22 cellular contexts compared by ENCODE assay signal in the genomic region with DNA sequence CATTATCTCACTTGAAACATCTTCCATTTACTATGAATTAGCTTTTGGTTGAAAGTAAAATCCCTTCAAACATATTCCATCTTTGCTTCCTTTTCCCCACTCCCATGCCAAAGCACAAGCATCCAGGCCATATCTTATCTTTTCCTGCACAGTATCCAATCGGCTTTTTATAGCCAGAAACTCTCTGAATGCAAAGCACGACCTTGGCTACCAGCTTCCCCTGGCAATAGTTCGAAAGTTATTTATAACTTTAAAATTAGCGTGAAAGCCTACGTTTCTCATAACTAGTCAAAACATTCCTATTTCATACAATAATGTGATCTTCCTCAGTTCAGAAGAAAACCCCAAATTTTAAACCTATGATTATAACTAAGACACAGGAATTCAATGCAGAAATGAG. TPM values are rescaled to one million over a fixed set of nuclear protein-coding genes. Genes with fewer than 3 reads are reported as not detected.
DNase-seq lines count a peak whose midpoint lies in the region; ATAC-seq and TF ChIP-seq lines count a peak whose summit lies in the region.
"Had no signal": no experiment of that assay in that cellular context is flagged by ENCODE, and none has a peak within 500 bp of the region (broad histone marks: within the 10 kb centered on the region; RNA-seq: fewer than 3 reads in every experiment).

No MANE protein-coding gene starts in this region.

- H3K36me3 ChIP-seq in GM23338 (ENCODE audit: insufficient read depth) (no peaks in the 10 kb centered on the region), skeletal muscle tissue (ENCODE audit: control insufficient read depth in 3 of 3, insufficient read depth in 3 of 3, low read length in 3 of 3) (no peaks in the 10 kb centered on the region)
- H3K36me3 ChIP-seq: HAP-1, lower lobe of right lung had no signal

- H3K27ac ChIP-seq in GM23338 (ENCODE audit: low read depth) (no peak overlapping the region), skeletal muscle tissue (ENCODE audit: low read depth, low read length) (no peak overlapping the region)
- H3K27ac ChIP-seq: HL-60, lower lobe of right lung, RWPE1 had no signal

- H3K36me3 Mint-ChIP-seq in GM23338 (ENCODE audit: low read depth): peaks cover 8% of the 10 kb centered on the region
- peaks cover 9% of the 10 kb centered on the region for H3K36me3 Mint-ChIP-seq in glutamatergic neuron (ENCODE audit: unreplicated experiment)
- H3K36me3 Mint-ChIP-seq: activated naive CD8-positive, alpha-beta T cell; immature natural killer cell; stimulated activated naive B cell treated with anti-CD40 and anti-IgM and Interleukin-4, amounts not matched to agents 10 μg/mL and 1 μg/mL and 100 μg/mL, for 72 hours had no signal

- H3K9me2 ChIP-seq in GM23338 (ENCODE audit: insufficient read depth): no peaks in the 10 kb centered on the region

- H3K27me3 ChIP-seq in GM23338 (ENCODE audit: insufficient read depth) (no peaks in the 10 kb centered on the region), skeletal muscle tissue (ENCODE audit: control insufficient read depth in 3 of 3, insufficient read depth in 3 of 3, low read length in 3 of 3) (no peaks in the 10 kb centered on the region)

- DNase-seq in GM23338 (ENCODE audit: low spot score): no peak
- peak; percentile 47 to 68 for DNase-seq in dermis microvascular lymphatic vessel endothelial cell (ENCODE audit: low read depth in 2 of 2)
- DNase-seq in medulla oblongata (ENCODE audit: extremely low spot score): peak; percentile 38
- DNase-seq in superior temporal gyrus (ENCODE audit: extremely low spot score): no peak
- no peak for DNase-seq in glutamatergic neuron
- DNase-seq: activated CD8-positive, alpha-beta T cell treated with anti-CD3 and anti-CD28 coated beads for 36 hours; activated T-cell treated with anti-CD3 and anti-CD28 coated beads, Interleukin-2, amount 50 U/mL, for 72 hours; erythroblast; immature natural killer cell; IMR-90; lower lobe of right lung; MM.1S; nephron progenitor cell; stimulated activated CD4-positive, alpha-beta T cell treated with anti-CD3 and anti-CD28 coated beads, Interleukin-15, amount 100 ng/mL, for 24 hours; stimulated activated naive B cell treated with anti-CD40 and anti-IgM and Interleukin-4, amounts not matched to agents 10 μg/mL and 1 μg/mL and 100 μg/mL, for 72 hours had no signal

- no peak for TF ChIP-seq CTCF in GM23338 (conservative IDR thresholded peaks at IDR 0.05; ENCODE audit: low read depth in 2 of 2)
- no peak for TF ChIP-seq CTCF in glutamatergic neuron (IDR thresholded peaks at IDR 0.05; ENCODE audit: partially characterized antibody, unreplicated experiment)

- H3K9me3 ChIP-seq in skeletal muscle tissue (ENCODE audit: control insufficient read depth in 3 of 3, low read length in 3 of 3): no peaks in the 10 kb centered on the region
- H3K9me3 ChIP-seq: HAP-1, lower lobe of right lung had no signal

- no peaks in the 10 kb centered on the region for H4K20me1 ChIP-seq in GM23338 (replicated peaks; ENCODE audit: insufficient read depth)

- H3K4me3 ChIP-seq in GM23338: no peak overlapping the region
- peak overlapping the region; percentile 3 to 40 (median 40) for H3K4me3 ChIP-seq in skeletal muscle tissue (ENCODE audit: low read length in 3 of 3)
- H3K4me3 ChIP-seq: HAP-1, lower lobe of right lung had no signal

- no peak overlapping the region for H3K27ac Mint-ChIP-seq in GM23338
- no peak overlapping the region for H3K27ac Mint-ChIP-seq in glutamatergic neuron (ENCODE audit: unreplicated experiment)
- H3K27ac Mint-ChIP-seq: activated CD8-positive, alpha-beta T cell treated with anti-CD3 and anti-CD28 coated beads for 36 hours; activated naive CD8-positive, alpha-beta T cell; activated T-cell treated with anti-CD3 and anti-CD28 coated beads, Interleukin-2, amount 50 U/mL, for 72 hours; immature natural killer cell; stimulated activated naive B cell treated with anti-CD40 and anti-IgM and Interleukin-4, amounts not matched to agents 10 μg/mL and 1 μg/mL and 100 μg/mL, for 72 hours had no signal

- ATAC-seq in GM23338 (no peak), GM18873 (IDR thresholded peaks at IDR 0.05; ENCODE audit: low FRiP score, unreplicated experiment) (no peak), HG03139 (IDR thresholded peaks at IDR 0.05; ENCODE audit: unreplicated experiment) (no peak)
- ATAC-seq: activated CD8-positive, alpha-beta T cell treated with anti-CD3 and anti-CD28 coated beads for 36 hours; activated T-cell treated with anti-CD3 and anti-CD28 coated beads, Interleukin-2, amount 50 U/mL, for 72 hours; lower lobe of right lung; stimulated activated naive B cell treated with anti-CD40 and anti-IgM and Interleukin-4, amounts not matched to agents 10 μg/mL and 1 μg/mL and 100 μg/mL, for 72 hours had no signal

- H3F3A ChIP-seq in GM23338 (replicated peaks; ENCODE audit: low read depth): no peaks in the 10 kb centered on the region

- no peaks in the 10 kb centered on the region for H3K4me1 ChIP-seq in GM23338 (ENCODE audit: insufficient read depth)
- H3K4me1 ChIP-seq in skeletal muscle tissue (ENCODE audit: control insufficient read depth in 3 of 3, insufficient read depth in 3 of 3, low read length in 3 of 3): no peaks in the 10 kb centered on the region
- H3K4me1 ChIP-seq: HAP-1, lower lobe of right lung had no signal

- no peaks in the 10 kb centered on the region for H3K27me3 Mint-ChIP-seq in GM23338 (ENCODE audit: insufficient read depth, low read depth, poor library complexity)
- no peaks in the 10 kb centered on the region for H3K27me3 Mint-ChIP-seq in glutamatergic neuron (ENCODE audit: unreplicated experiment)

- H3K9ac ChIP-seq in skeletal muscle tissue (ENCODE audit: low read depth in 1 of 3, low read length in 3 of 3): peak overlapping the region in 2 of 3 donors; percentile 46 to 61

- H3K4me2 ChIP-seq in GM23338: no peak overlapping the region

- H3K79me2 ChIP-seq in GM23338 (replicated peaks; ENCODE audit: insufficient read depth): no peaks in the 10 kb centered on the region

- H3K9me3 Mint-ChIP-seq in GM23338 (peaks cover 24% of the 10 kb centered on the region), glutamatergic neuron (ENCODE audit: unreplicated experiment) (peaks cover 5% of the 10 kb centered on the region)
- H3K9me3 Mint-ChIP-seq: activated CD8-positive, alpha-beta T cell treated with anti-CD3 and anti-CD28 coated beads for 36 hours; activated T-cell treated with anti-CD3 and anti-CD28 coated beads, Interleukin-2, amount 50 U/mL, for 72 hours; immature natural killer cell; stimulated activated naive B cell treated with anti-CD40 and anti-IgM and Interleukin-4, amounts not matched to agents 10 μg/mL and 1 μg/mL and 100 μg/mL, for 72 hours had no signal

- peak overlapping the region; percentile 35; the same call in 1 of the 2 replicates for H2AFZ ChIP-seq in GM23338

- H3K4me3 Mint-ChIP-seq in GM23338 (no peak overlapping the region), glutamatergic neuron (ENCODE audit: unreplicated experiment) (no peak overlapping the region)
- H3K4me3 Mint-ChIP-seq: activated CD8-positive, alpha-beta T cell treated with anti-CD3 and anti-CD28 coated beads for 36 hours; activated naive CD8-positive, alpha-beta T cell; activated T-cell treated with anti-CD3 and anti-CD28 coated beads, Interleukin-2, amount 50 U/mL, for 72 hours; immature natural killer cell; nephron progenitor cell; stimulated activated naive B cell treated with anti-CD40 and anti-IgM and Interleukin-4, amounts not matched to agents 10 μg/mL and 1 μg/mL and 100 μg/mL, for 72 hours had no signal

- H3K4me1 Mint-ChIP-seq in GM23338 (no peaks in the 10 kb centered on the region), glutamatergic neuron (ENCODE audit: low read depth, unreplicated experiment) (peaks cover 2% of the 10 kb centered on the region)
- H3K4me1 Mint-ChIP-seq: immature natural killer cell; nephron progenitor cell; stimulated activated naive B cell treated with anti-CD40 and anti-IgM and Interleukin-4, amounts not matched to agents 10 μg/mL and 1 μg/mL and 100 μg/mL, for 72 hours had no signal

TF ChIP-seq in GM23338, 12 proteins besides CTCF, POLR2A, EP300 and RAD21 (continues in another document):
- TF ChIP-seq CREB1 (CRISPR knock-in tag; IDR thresholded peaks at IDR 0.05; ENCODE audit: low read depth) (no peak), POLR2AphosphoS5 (IDR thresholded peaks at IDR 0.05; ENCODE audit: low read depth) (no peak)

RNA-seq across cellular contexts. Expression of gene CTNNA3, which starts 0.4 kb away (rescaled TPM):
- 0.50 and 3.3 TPM in 2 replicates for total RNA-seq in GM23338 (2014; rRNA removed; shearing (Covaris generic))
- 0.71 and 1.2 TPM in 2 replicates for polyA plus RNA-seq in GM23338 (2016; fragmentation: Nextera tagmentation; extraction: Ambion mirVana)
- total RNA-seq in dermis microvascular lymphatic vessel endothelial cell (0.13 TPM in 1 of 2 replicates, not detected in the other), skeletal muscle tissue (24.0 TPM), glutamatergic neuron (ENCODE audit: unreplicated experiment) (3.3 TPM)
- total RNA-seq: activated CD8-positive, alpha-beta T cell treated with anti-CD3 and anti-CD28 coated beads for 36 hours; lower lobe of right lung had no signal
- polyA plus RNA-seq: immature natural killer cell had no signal

Comparison
In these comparisons a context has a peak if more than half of its experiments do, and no peak if none do; other contexts are left out.
1. DNase-seq: peak in dermis microvascular lymphatic vessel endothelial cell (2 of 2) and medulla oblongata (single experiment); none in GM23338 (single experiment), superior temporal gyrus (single experiment) and glutamatergic neuron (single experiment).